ENCODE assay signal across 18 cellular contexts in the genomic region with DNA sequence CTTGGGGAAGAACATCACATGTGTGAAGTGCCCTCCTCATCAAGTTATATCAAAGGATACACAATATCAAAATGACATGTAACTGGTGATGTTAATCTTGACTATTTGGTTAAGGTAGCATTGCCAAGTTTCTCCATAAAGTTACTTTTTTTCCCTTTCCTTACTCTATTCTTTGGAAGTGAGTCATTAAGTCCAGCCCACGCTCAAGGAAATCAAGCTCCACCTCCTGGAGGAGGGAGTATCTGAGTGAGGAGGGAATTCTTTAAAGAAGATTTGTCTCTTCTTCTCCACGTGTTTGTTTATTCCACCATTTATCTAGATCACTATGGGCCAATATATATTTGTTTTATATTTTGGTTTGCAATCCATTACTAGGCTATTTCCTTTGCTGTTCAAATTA. TPM values are rescaled to one million over a fixed set of nuclear protein-coding genes. Genes with fewer than 3 reads are reported as not detected.
DNase-seq lines count a peak whose midpoint lies in the region; ATAC-seq and TF ChIP-seq lines count a peak whose summit lies in the region.
"Had no signal": no experiment of that assay in that cellular context is flagged by ENCODE, and none has a peak within 500 bp of the region (broad histone marks: within the 10 kb centered on the region; RNA-seq: fewer than 3 reads in every experiment).

No MANE protein-coding gene starts in this region.

- H2BK15ac ChIP-seq in mesendoderm (replicated peaks; ENCODE audit: low read depth) = no peak overlapping the region

- no peaks in the 10 kb centered on the region for H3K9me3 ChIP-seq in SK-N-SH
- H3K9me3 ChIP-seq in adipocyte (ENCODE audit: control insufficient read depth, low read length) = no peaks in the 10 kb centered on the region
- H3K9me3 ChIP-seq: tibial artery had no signal

- no peak overlapping the region for H3K4me2 ChIP-seq in SK-N-SH
- no peak overlapping the region for H3K4me2 ChIP-seq in mesendoderm (ENCODE audit: low read length)

- 49% methylated on average over 2 of the region's 2 CpGs for WGBS in SK-N-SH (ENCODE audit: low lambda C conversion rate)
- no CpG with 5 or more reads among the region's 2 CpGs for WGBS in mesendoderm (ENCODE audit: extremely low coverage, insufficient coverage, low lambda C conversion rate)

- no peak for TF ChIP-seq EP300 in SK-N-SH (IDR thresholded peaks at IDR 0.05; ENCODE audit: borderline replicate concordance in 1 of 2, low read depth in 1 of 2, low read length in 1 of 2)

- no peaks in the 10 kb centered on the region for H3K79me2 ChIP-seq in SK-N-SH (ENCODE audit: insufficient read depth)
- H3K79me2 ChIP-seq in mesendoderm (ENCODE audit: control insufficient read depth, insufficient read depth, low read length) = no peaks in the 10 kb centered on the region
- H3K79me2 ChIP-seq: parathyroid adenoma had no signal

- H3F3A ChIP-seq in SK-N-SH (replicated peaks; ENCODE audit: insufficient read depth) = no peaks in the 10 kb centered on the region

- H4K5ac ChIP-seq in mesendoderm (ENCODE audit: low read length) = no peak overlapping the region

- no peaks in the 10 kb centered on the region for H3K36me3 ChIP-seq in SK-N-SH (replicated peaks in 1 of 2; ENCODE audit: control insufficient read depth in 1 of 2, insufficient read depth in 2 of 2, low read length in 1 of 2)
- H3K36me3 ChIP-seq in adipocyte (ENCODE audit: control insufficient read depth, insufficient read depth, low read length, severe bottlenecking) = no peaks in the 10 kb centered on the region
- no peaks in the 10 kb centered on the region for H3K36me3 ChIP-seq in mesendoderm (ENCODE audit: control insufficient read depth, insufficient read depth, low read length)
- H3K36me3 ChIP-seq: tibial artery had no signal

- H3K4me3 ChIP-seq in SK-N-SH (ENCODE audit: low read depth in 2 of 2, low read length in 1 of 2) = no peak overlapping the region
- H3K4me3 ChIP-seq in adipocyte (ENCODE audit: low read length) = no peak overlapping the region
- H3K4me3 ChIP-seq in mesendoderm (ENCODE audit: low read length) = no peak overlapping the region
- H3K4me3 ChIP-seq: skin epidermis, tibial artery had no signal

- no peak overlapping the region for H4K8ac ChIP-seq in mesendoderm (ENCODE audit: low read depth, low read length)

- no peak overlapping the region for H2BK5ac ChIP-seq in mesendoderm (ENCODE audit: low read length)

- DNase-seq in SK-N-SH (no peak), adipocyte (ENCODE audit: low read depth) (peak; percentile 45), fibroblast of peridontal ligament (ENCODE audit: extremely low read depth) (peak; percentile 36), midbrain (lab: John Stamatoyannopoulos, UW) (no peak), Ammon's horn (ENCODE audit: low spot score) (no peak), mesendoderm (no peak)
- DNase-seq: activated gamma-delta T cell; CD8-positive, alpha-beta T cell; MM.1S; NCI-H2029; NCI-H524; T-helper 9 cell; tibial artery had no signal

- H3K9ac ChIP-seq in SK-N-SH (no peak overlapping the region), adipocyte (ENCODE audit: low read length) (no peak overlapping the region), mesendoderm (ENCODE audit: low read length) (no peak overlapping the region)
- H3K9ac ChIP-seq: parathyroid adenoma had no signal

- POLR2A ChIA-PET in SK-N-SH (lab: Yijun Ruan, JAX) = no interaction called here

- ATAC-seq in SK-N-SH treated with all-trans-retinoic acid at 6 μM for 48 hours (no peak), GM18907 (IDR thresholded peaks at IDR 0.05; ENCODE audit: unreplicated experiment) (no peak)
- ATAC-seq: CD8-positive, alpha-beta T cell had no signal

- H3K18ac ChIP-seq in mesendoderm (ENCODE audit: low read length) = no peak overlapping the region

- no peak overlapping the region for H3K23ac ChIP-seq in mesendoderm (ENCODE audit: low read length)

- TF ChIP-seq RAD21 in SK-N-SH (IDR thresholded peaks at IDR 0.05; ENCODE audit: low read length) = no peak

- H2BK120ac ChIP-seq in mesendoderm (ENCODE audit: low read depth, low read length) = no peak overlapping the region

- no peaks in the 10 kb centered on the region for H3K9me2 ChIP-seq in SK-N-SH

- no peaks in the 10 kb centered on the region for H3K27me3 ChIP-seq in SK-N-SH (ENCODE audit: insufficient read depth)
- H3K27me3 ChIP-seq in adipocyte (replicated peaks; ENCODE audit: control insufficient read depth, insufficient read depth, low read length) = no peaks in the 10 kb centered on the region
- H3K27me3 ChIP-seq in mesendoderm (ENCODE audit: insufficient read depth, low read length, poor library complexity) = no peaks in the 10 kb centered on the region
- H3K27me3 ChIP-seq: tibial artery had no signal

- H3K27ac ChIP-seq in SK-N-SH (ENCODE audit: low read depth in 2 of 2, low read length in 1 of 2) (no peak overlapping the region), mesendoderm (ENCODE audit: low read depth, low read length) (no peak overlapping the region)
- H3K27ac ChIP-seq: 22Rv1, parathyroid adenoma, skin epidermis, tibial artery had no signal

- no peak overlapping the region for H2AFZ ChIP-seq in SK-N-SH (ENCODE audit: low read depth)
- H2AFZ ChIP-seq: parathyroid adenoma had no signal

- no peak overlapping the region for H3K56ac ChIP-seq in mesendoderm (ENCODE audit: low read length)

- no peak for TF ChIP-seq CTCF in SK-N-SH (IDR thresholded peaks at IDR 0.05)

- CTCF ChIA-PET in SK-N-SH (lab: Yijun Ruan, JAX) = no interaction called here

- no peaks in the 10 kb centered on the region for H4K20me1 ChIP-seq in SK-N-SH (ENCODE audit: insufficient read depth)

- H3K79me1 ChIP-seq in mesendoderm (ENCODE audit: low read length) = no peaks in the 10 kb centered on the region

- H2AK5ac ChIP-seq in mesendoderm (ENCODE audit: low read length) = no peak overlapping the region

- no peak overlapping the region for H3K4ac ChIP-seq in mesendoderm (ENCODE audit: low read depth, low read length)

- H3K4me1 ChIP-seq in SK-N-SH (ENCODE audit: control insufficient read depth in 1 of 2, insufficient read depth in 2 of 2, low read depth in 1 of 2, low read length in 1 of 2) (no peaks in the 10 kb centered on the region; a peak in 1 of 4 replicates), adipocyte (ENCODE audit: control insufficient read depth, insufficient read depth, low read length) (no peaks in the 10 kb centered on the region), mesendoderm (ENCODE audit: control insufficient read depth, low read depth, low read length) (no peaks in the 10 kb centered on the region)
- H3K4me1 ChIP-seq: parathyroid adenoma had no signal

TF ChIP-seq in SK-N-SH, 30 proteins besides CTCF, POLR2A, EP300 and RAD21:
- TF ChIP-seq YY1 (IDR thresholded peaks at IDR 0.05; ENCODE audit: low read depth) (no peak), JUND (IDR thresholded peaks at IDR 0.05) (0 out of 2 replicates have a peak, but pooled peaks have one; percentile 28)

TF ChIP-seq in SK-N-SH treated with all-trans-retinoic acid at 6 μM for 48 hours, 23 proteins besides CTCF, POLR2A, EP300 and RAD21:
- TF ChIP-seq, protein P1, sequence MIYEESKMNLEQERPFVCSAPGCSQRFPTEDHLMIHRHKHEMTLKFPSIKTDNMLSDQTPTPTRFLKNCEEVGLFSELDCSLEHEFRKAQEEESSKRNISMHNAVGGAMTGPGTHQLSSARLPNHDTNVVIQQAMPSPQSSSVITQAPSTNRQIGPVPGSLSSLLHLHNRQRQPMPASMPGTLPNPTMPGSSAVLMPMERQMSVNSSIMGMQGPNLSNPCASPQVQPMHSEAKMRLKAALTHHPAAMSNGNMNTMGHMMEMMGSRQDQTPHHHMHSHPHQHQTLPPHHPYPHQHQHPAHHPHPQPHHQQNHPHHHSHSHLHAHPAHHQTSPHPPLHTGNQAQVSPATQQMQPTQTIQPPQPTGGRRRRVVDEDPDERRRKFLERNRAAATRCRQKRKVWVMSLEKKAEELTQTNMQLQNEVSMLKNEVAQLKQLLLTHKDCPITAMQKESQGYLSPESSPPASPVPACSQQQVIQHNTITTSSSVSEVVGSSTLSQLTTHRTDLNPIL (CRISPR knock-in tag; IDR thresholded peaks at IDR 0.05; ENCODE audit: low read depth) = no peak
- TF ChIP-seq ZNF70 (CRISPR knock-in tag; IDR thresholded peaks at IDR 0.05) = no peak
TF ChIP-seq in SK-N-SH treated with all-trans-retinoic acid at 6 μM for 48 hours: peak in this region for 0.

RNA-seq across cellular contexts. Expression of a gene that starts 33.6 kb away (rescaled TPM):
- 27.7 and 37.7 TPM in 2 replicates for polyA plus RNA-seq in SK-N-SH (2012; rRNA removed)
- polyA plus RNA-seq in SK-N-SH (2012; cell fraction: cytosol; rRNA removed) = 33.6 and 36.5 TPM in 2 replicates
- 21.3 and 56.2 TPM in 2 replicates for polyA plus RNA-seq in SK-N-SH (2012; cell fraction: nucleus; rRNA removed)
- 15.6 TPM for polyA plus RNA-seq in mesendoderm (2013, experiment 1 of 2)
- 16.3 TPM for polyA plus RNA-seq in mesendoderm (2013, experiment 2 of 2)

Comparison
In these comparisons a context has a peak if more than half of its experiments do, and no peak if none do; other contexts are left out.
1. DNase-seq: peak in adipocyte (single experiment) and fibroblast of peridontal ligament (single experiment); none in SK-N-SH (single experiment), midbrain (single experiment), Ammon's horn (single experiment) and mesendoderm (single experiment).